Comparison of ENCODE assay signal across 18 cellular contexts in genomic region chr4:136316961-136317360, GRCh38.
DNase-seq lines count a peak whose midpoint lies in the region; ATAC-seq, FAIRE-seq and TF ChIP-seq lines count a peak whose summit lies in the region.
"Had no signal": no experiment of that assay in that cellular context is flagged by ENCODE, and none has a peak within 500 bp of the region (broad histone marks: within the 10 kb centered on the region; RNA-seq: fewer than 3 reads in every experiment).

No MANE protein-coding gene starts in this region.

- TF ChIP-seq POLR2A in GM12878 (IDR thresholded peaks at IDR 0.05; ENCODE audit: low read depth, low read length): no peak
- no peak for TF ChIP-seq POLR2A in H54 (IDR thresholded peaks at IDR 0.05; ENCODE audit: low read depth, low read length)

- H4K8ac ChIP-seq in neuronal stem cell (ENCODE audit: low read depth, low read length): no peak overlapping the region

- no peak overlapping the region for H3K4ac ChIP-seq in neuronal stem cell (ENCODE audit: low read length)

- H3F3A ChIP-seq in GM23248 (ENCODE audit: insufficient read depth): no peaks in the 10 kb centered on the region

- CTCF ChIA-PET in GM12878 (lab: Yijun Ruan, JAX): interaction anchor here (1.8 kb wide), 1 partner anchor 13 kb away, joined by 3 read pairs; no protein-coding TSS in a partner anchor

- H3K4me3 ChIP-seq in HUES48 (ENCODE audit: low read depth, low read length): no peak overlapping the region
- H3K4me3 ChIP-seq in OCI-LY3 (ENCODE audit: low read length): peak overlapping the region; percentile 23; the same call in 1 of the 2 replicates
- H3K4me3 ChIP-seq in GM12878: no peak overlapping the region
- H3K4me3 ChIP-seq in neuronal stem cell (ENCODE audit: low read length in 2 of 2): no peak overlapping the region
- H3K4me3 ChIP-seq in mucosa of descending colon: no peak overlapping the region
- no peak overlapping the region for H3K4me3 ChIP-seq in GM23248

- H4K91ac ChIP-seq in neuronal stem cell (ENCODE audit: low read depth, low read length, poor library complexity): no peak overlapping the region

- H2BK15ac ChIP-seq in neuronal stem cell (ENCODE audit: low read length): no peak overlapping the region

- H3K27me3 ChIP-seq in HUES48 (ENCODE audit: control insufficient read depth, insufficient read depth, low read length) (no peaks in the 10 kb centered on the region), OCI-LY3 (ENCODE audit: low read depth, low read length) (no peaks in the 10 kb centered on the region), GM12878 (replicated peaks in 1 of 2; ENCODE audit: control insufficient read depth in 2 of 2, insufficient read depth in 2 of 2, low read length in 1 of 2) (no peaks in the 10 kb centered on the region; a peak in 1 of 4 replicates), neuronal stem cell (ENCODE audit: control insufficient read depth in 3 of 3, insufficient read depth in 3 of 3, low read depth in 1 of 3, low read length in 3 of 3) (no peaks in the 10 kb centered on the region), GM23248 (replicated peaks; ENCODE audit: insufficient read depth) (no peaks in the 10 kb centered on the region)

- H3K9ac ChIP-seq in HUES48 (ENCODE audit: low read depth, low read length): 0 out of 2 replicates have a peak overlapping the region, but pooled peaks have one; percentile 20
- H3K9ac ChIP-seq in OCI-LY3 (ENCODE audit: low read length): no peak overlapping the region
- no peak overlapping the region for H3K9ac ChIP-seq in GM12878 (ENCODE audit: control insufficient read depth, insufficient read depth, low read length)
- H3K9ac ChIP-seq in neuronal stem cell (ENCODE audit: low read depth, low read length, poor library complexity): no peak overlapping the region
- no peak overlapping the region for H3K9ac ChIP-seq in GM23248

- H3K4me2 ChIP-seq in OCI-LY3 (ENCODE audit: low read length): peak overlapping the region; percentile 37
- H3K4me2 ChIP-seq in GM12878 (ENCODE audit: control insufficient read depth, insufficient read depth): no peak overlapping the region
- H3K4me2 ChIP-seq in neuronal stem cell (ENCODE audit: insufficient read depth, low read length, poor library complexity, severe bottlenecking): no peak overlapping the region
- H3K4me2 ChIP-seq in GM23248 (ENCODE audit: unreplicated experiment): no peak overlapping the region

- no peak overlapping the region for H3K14ac ChIP-seq in neuronal stem cell (ENCODE audit: low read length)

- H3K27ac ChIP-seq in HUES48 (ENCODE audit: low read depth, low read length) (no peak overlapping the region), OCI-LY3 (ENCODE audit: low read length) (peak overlapping the region; percentile 28; the same call in 1 of the 2 replicates), GM12878 (ENCODE audit: control insufficient read depth, insufficient read depth) (no peak overlapping the region), neuronal stem cell (replicated peaks; ENCODE audit: low read length) (no peak overlapping the region), GM23248 (no peak overlapping the region)

- H2AFZ ChIP-seq in OCI-LY3 (ENCODE audit: low read depth, low read length) (peak overlapping the region; percentile 68), GM12878 (ENCODE audit: control insufficient read depth, low read depth, low read length) (no peak overlapping the region), neuronal stem cell (ENCODE audit: low read length) (peak overlapping the region; percentile 29), GM23248 (no peak overlapping the region)

- no peaks in the 10 kb centered on the region for H3K9me2 ChIP-seq in GM23248 (ENCODE audit: insufficient read depth)

- H3K79me2 ChIP-seq in OCI-LY3 (ENCODE audit: low read length): no peaks in the 10 kb centered on the region
- H3K79me2 ChIP-seq in GM12878 (ENCODE audit: control insufficient read depth, insufficient read depth, low read length): no peaks in the 10 kb centered on the region
- no peaks in the 10 kb centered on the region for H3K79me2 ChIP-seq in GM23248 (ENCODE audit: insufficient read depth)

- RAD21 ChIA-PET in GM12878 (lab: Charles Lee; ENCODE audit: unreplicated experiment): no interaction called here

- BruUV-seq in GM12878 (replicated peaks; lab: Mats Ljungman, UMichigan): no TSS peak

- FAIRE-seq in GM12878 (lab: Jason Lieb, UNC): no peak
- FAIRE-seq in H54 (lab: Jason Lieb, UNC): no peak
- FAIRE-seq: GM12892, GM19239 had no signal

- WGBS in GM12878 (ENCODE audit: insufficient coverage, insufficient replicate concordance, low lambda C conversion rate, missing lambda C conversion rate): 30% methylated on average over 3 of the region's 3 CpGs
- no CpG with 5 or more reads among the region's 3 CpGs for WGBS in neuronal stem cell (ENCODE audit: extremely low coverage in 2 of 2, insufficient read length in 2 of 2, insufficient replicate concordance in 1 of 2), 2 donors
- 5 to 14% methylated on average over 3 of the region's 3 CpGs for WGBS in GM23248 (ENCODE audit: low coverage in 1 of 2, low lambda C conversion rate in 2 of 2, missing lambda C conversion rate in 2 of 2), 2 experiments

- no peaks in the 10 kb centered on the region for H3K79me1 ChIP-seq in neuronal stem cell (ENCODE audit: low read depth, low read length)

- H3K9me3 ChIP-seq in HUES48 (ENCODE audit: control insufficient read depth, insufficient read depth, low read length): no peaks in the 10 kb centered on the region
- no peaks in the 10 kb centered on the region for H3K9me3 ChIP-seq in OCI-LY3 (ENCODE audit: insufficient read depth, low read length)
- H3K9me3 ChIP-seq in GM12878 (replicated peaks; ENCODE audit: control insufficient read depth, insufficient read depth, low read length): no peaks in the 10 kb centered on the region
- H3K9me3 ChIP-seq in neuronal stem cell (replicated peaks in 1 of 2; ENCODE audit: control insufficient read depth in 2 of 2, insufficient read depth in 1 of 2, low read depth in 1 of 2, low read length in 2 of 2): no peaks in the 10 kb centered on the region
- H3K9me3 ChIP-seq in mucosa of descending colon: no peaks in the 10 kb centered on the region
- H3K9me3 ChIP-seq in GM23248 (ENCODE audit: low read depth): no peaks in the 10 kb centered on the region

- H2BK120ac ChIP-seq in neuronal stem cell (ENCODE audit: low read depth, low read length): no peak overlapping the region

- intact Hi-C loops in GM12878 (cut with micrococcal nuclease; ENCODE audit: unreplicated experiment): no loop called here
- intact Hi-C loops in mucosa of descending colon (cut with DNase I, micrococcal nuclease): no loop called here

- no peak for TF ChIP-seq EP300 in GM12878 (IDR thresholded peaks at IDR 0.05; ENCODE audit: borderline replicate concordance in 1 of 2, control insufficient read depth in 1 of 2, low read depth in 2 of 2, low read length in 2 of 2)

- no peak overlapping the region for H2BK12ac ChIP-seq in neuronal stem cell (ENCODE audit: low read length)

- SMC1A ChIA-PET in GM12878 (lab: Charles Lee; ENCODE audit: uncharacterized antibody, unreplicated experiment): no interaction called here

- H2BK5ac ChIP-seq in neuronal stem cell (ENCODE audit: low read length): no peak overlapping the region

- DNase-seq in GM12878 (ENCODE audit: low read depth, low spot score) (no peak), neuronal stem cell (ENCODE audit: low spot score) (no peak), mucosa of descending colon (no peak), cortex of kidney (lab: John Stamatoyannopoulos, UW) (no peak), H54 (ENCODE audit: insufficient read length, low spot score) (no peak), GM23248 (no peak)
- DNase-seq: C1 segment of cervical spinal cord; Calu3; CD4-positive, alpha-beta memory T cell; COR-L47; DMS53; DMS79 treated with DMSO at 0.1 percent for 48 hours; GF-D8; HCEC 1CT had no signal

- in situ Hi-C loops in GM12878 (cut with MboI): no loop called here
- in situ Hi-C loops in GM23248 (cut with MboI): no loop called here

- no peaks in the 10 kb centered on the region for H4K20me1 ChIP-seq in OCI-LY3 (ENCODE audit: insufficient read depth, low read length)
- no peaks in the 10 kb centered on the region for H4K20me1 ChIP-seq in GM12878 (ENCODE audit: control insufficient read depth, insufficient read depth)
- H4K20me1 ChIP-seq in GM23248 (ENCODE audit: insufficient read depth): no peaks in the 10 kb centered on the region

- no peak overlapping the region for H3K23ac ChIP-seq in neuronal stem cell (ENCODE audit: low read depth, low read length, poor library complexity)

- no peak for TF ChIP-seq RAD21 in GM12878 (IDR thresholded peaks at IDR 0.05; ENCODE audit: insufficient read depth, low read depth, low read length)

- no peaks in the 10 kb centered on the region for H3K36me3 ChIP-seq in HUES48 (ENCODE audit: control insufficient read depth, insufficient read depth, low read length)
- H3K36me3 ChIP-seq in OCI-LY3 (replicated peaks; ENCODE audit: low read depth, low read length): peaks cover 6% of the 10 kb centered on the region
- no peaks in the 10 kb centered on the region for H3K36me3 ChIP-seq in GM12878 (ENCODE audit: control insufficient read depth in 2 of 2, insufficient read depth in 2 of 2, low read length in 1 of 2)
- H3K36me3 ChIP-seq in neuronal stem cell (replicated peaks in 1 of 2; ENCODE audit: control insufficient read depth in 2 of 2, insufficient read depth in 2 of 2, low read length in 2 of 2): no peaks in the 10 kb centered on the region
- no peaks in the 10 kb centered on the region for H3K36me3 ChIP-seq in mucosa of descending colon (ENCODE audit: low read depth)
- H3K36me3 ChIP-seq in GM23248 (ENCODE audit: low read depth): no peaks in the 10 kb centered on the region

- no peak for TF ChIP-seq CTCF in OCI-LY3 (IDR thresholded peaks at IDR 0.05; ENCODE audit: low read depth, low read length)
- no peak for TF ChIP-seq CTCF in GM12878 (IDR thresholded peaks at IDR 0.05 in 2 of 3, conservative IDR thresholded peaks at IDR 0.05 in 1 of 3; ENCODE audit: control insufficient read depth in 2 of 3, extremely low read depth in 1 of 3, insufficient read depth in 1 of 3, low read depth in 3 of 3, low read length in 3 of 3)
- TF ChIP-seq CTCF in mucosa of descending colon (IDR thresholded peaks at IDR 0.05): no peak

- POLR2A ChIA-PET in GM12878 (lab: Charles Lee): no interaction called here

- H3K4me1 ChIP-seq in HUES48 (ENCODE audit: control insufficient read depth, insufficient read depth, low read length) (peaks cover 19% of the 10 kb centered on the region), OCI-LY3 (ENCODE audit: low read length) (peaks cover 17% of the 10 kb centered on the region), GM12878 (ENCODE audit: control insufficient read depth, insufficient read depth, low read length) (no peaks in the 10 kb centered on the region), neuronal stem cell (ENCODE audit: control insufficient read depth in 2 of 2, insufficient read depth in 1 of 2, low read depth in 1 of 2, low read length in 2 of 2) (no peaks in the 10 kb centered on the region), mucosa of descending colon (ENCODE audit: low read depth) (no peaks in the 10 kb centered on the region), GM23248 (ENCODE audit: insufficient read depth) (no peaks in the 10 kb centered on the region)

- ATAC-seq in GM12878: no peak; the same call in 1 of the 3 replicates
- no peak for ATAC-seq in mucosa of descending colon

- H3K18ac ChIP-seq in neuronal stem cell (ENCODE audit: low read length): no peak overlapping the region

- no peak overlapping the region for H2AK5ac ChIP-seq in neuronal stem cell (ENCODE audit: low read depth, low read length)

TF ChIP-seq in GM12878, 131 proteins besides CTCF, POLR2A, EP300 and RAD21 (continues in another document):
- TF ChIP-seq NR2C1 (IDR thresholded peaks at IDR 0.05): no peak

Comparison
In these comparisons a context has a peak if more than half of its experiments do, and no peak if none do; other contexts are left out.
1. H2AFZ ChIP-seq: peak in OCI-LY3 (single experiment) and neuronal stem cell (single experiment); none in GM12878 (single experiment) and GM23248 (single experiment).